8 cellular contexts compared by ENCODE assay signal in genomic region chr2:101252408-101253012, GRCh38.
A peak's percentile ranks its signal among the peaks of the same experiment; 100 is the strongest.
DNase-seq lines count a peak whose midpoint lies in the region; ATAC-seq lines count a peak whose summit lies in the region.

Gene CNOT11 (plus strand): TSS chr2:101252886. CDS start chr2:101252965, 79 bp downstream.

- DNase-seq in AG08396 (ENCODE audit: low spot score) (peak; percentile 98), NCI-H345 treated with DMSO at 0.1 percent for 48 hours (lab: John Stamatoyannopoulos, UW; ENCODE audit: unreplicated experiment) (peak; percentile 88), islet precursor cell (peak; percentile 99)
- peak; percentile 97 to 98 (median 98) for DNase-seq in activated CD4-positive, CD25-positive, alpha-beta regulatory T cell (lab: John Stamatoyannopoulos, UW)
- peak; percentile 98 for DNase-seq in central memory CD4-positive, alpha-beta T cell
- DNase-seq in stimulated activated CD4-positive, alpha-beta T cell treated with anti-CD3 and anti-CD28 coated beads, Interleukin-12 subunit alpha, Interleukin-12 subunit beta, amount 100 ng/mL, for 48 hours (ENCODE audit: low read depth in 2 of 3, low spot score in 1 of 3) = peak; percentile 98 to 99 (median 98)

- ATAC-seq in GM19023 (IDR thresholded peaks at IDR 0.05; ENCODE audit: unreplicated experiment) = peak; percentile 91
- peak; percentile 87 for ATAC-seq in HG03280 (IDR thresholded peaks at IDR 0.05; ENCODE audit: unreplicated experiment)

Comparison
In these comparisons a context has a peak if more than half of its experiments do, and no peak if none do; other contexts are left out.
1. Peak in every context shown above with its lines: DNase-seq and ATAC-seq.